In the genomic region with DNA sequence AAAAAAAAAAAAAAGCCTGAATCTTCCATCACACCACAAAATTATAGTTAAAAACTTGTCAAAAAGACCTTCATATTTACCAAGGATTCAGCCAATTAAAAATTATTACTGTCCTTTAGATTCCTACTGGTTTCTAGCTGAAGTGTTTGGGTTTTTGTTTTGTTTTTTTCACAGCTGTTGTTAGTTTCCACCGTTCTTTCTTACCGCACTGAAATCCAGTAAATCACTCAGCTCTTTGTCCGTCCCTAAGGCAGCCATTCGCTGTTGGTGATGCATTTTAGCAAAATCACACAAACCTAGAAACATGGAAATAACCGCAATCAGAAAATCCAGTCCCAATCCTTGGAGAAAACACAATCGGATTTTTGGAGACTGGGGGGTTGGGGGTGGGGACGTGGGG, we compare ENCODE assay signal across 8 cellular contexts. TPM values are rescaled to one million over a fixed set of nuclear protein-coding genes. Genes with fewer than 3 reads are reported as not detected.
DNase-seq lines count a peak whose midpoint lies in the region; ATAC-seq and TF ChIP-seq lines count a peak whose summit lies in the region.

No MANE protein-coding gene starts in this region.

- no peaks in the 10 kb centered on the region for H3K27me3 Mint-ChIP-seq in neural crest cell (ENCODE audit: low read depth)

- H3K27me3 ChIP-seq in ectodermal cell (ENCODE audit: control insufficient read depth, insufficient read depth, low read length, poor library complexity, severe bottlenecking) = no peaks in the 10 kb centered on the region

- H3K9me3 Mint-ChIP-seq in neural crest cell = no peaks in the 10 kb centered on the region

- peaks cover 11% of the 10 kb centered on the region for H3K4me1 ChIP-seq in ectodermal cell (ENCODE audit: control insufficient read depth, insufficient read depth, low read length)

- no peaks in the 10 kb centered on the region for H3K36me3 Mint-ChIP-seq in neural crest cell (ENCODE audit: low read depth)

- H3K27ac Mint-ChIP-seq in neural crest cell (ENCODE audit: unreplicated experiment) = peak overlapping the region; percentile 75

- H3K36me3 ChIP-seq in ectodermal cell (ENCODE audit: control insufficient read depth, insufficient read depth, low read length) = no peaks in the 10 kb centered on the region

- H3K27ac ChIP-seq in ectodermal cell (ENCODE audit: insufficient read depth, low read depth, low read length, poor library complexity, severe bottlenecking) = peak overlapping the region; percentile 72

- H3K4me1 Mint-ChIP-seq in neural crest cell = peaks cover 54% of the 10 kb centered on the region

- H3K4me3 Mint-ChIP-seq in neural crest cell = peak overlapping the region; percentile 85

- WGBS in ectodermal cell, 2 experiments = 0% methylated on average over 4 to 6 of the region's 7 CpGs

- DNase-seq in GM12865 (ENCODE audit: low read depth) = peak; percentile 13
- peak; percentile 67 for DNase-seq in NCI-H748 (lab: John Stamatoyannopoulos, UW; ENCODE audit: unreplicated experiment)
- DNase-seq in neural crest cell (ENCODE audit: low read depth, low spot score) = no peak
- no peak for DNase-seq in SK-N-DZ (ENCODE audit: low spot score)
- DNase-seq in SW480 (ENCODE audit: low spot score) = no peak
- no peak for DNase-seq in SIG-M5 treated with dmso at 0.1 percent for 504 hours (lab: John Stamatoyannopoulos, UW; ENCODE audit: unreplicated experiment)

- H3K4me3 ChIP-seq in GM12865 (ENCODE audit: low read depth, low read length) = peak overlapping the region; percentile 66
- H3K4me3 ChIP-seq in ectodermal cell (ENCODE audit: insufficient read depth, low read depth, low read length) = peak overlapping the region; percentile 61

- no peaks in the 10 kb centered on the region for H3K9me3 ChIP-seq in ectodermal cell (ENCODE audit: control insufficient read depth, low read length)

- ATAC-seq in HG02763 (IDR thresholded peaks at IDR 0.05; ENCODE audit: unreplicated experiment) = no peak

- TF ChIP-seq CTCF in GM12865 (IDR thresholded peaks at IDR 0.05; ENCODE audit: insufficient read depth, low read depth, low read length, missing control alignments) (no peak), neural crest cell (conservative IDR thresholded peaks at IDR 0.05) (no peak)

RNA-seq across cellular contexts. Expression of a gene that starts 1.2 kb away (rescaled TPM):
- polyA plus RNA-seq in ectodermal cell (2013, experiment 1 of 4) = 107 TPM
- polyA plus RNA-seq in ectodermal cell (2013, experiment 2 of 4) = 114 TPM
- polyA plus RNA-seq in ectodermal cell (2013, experiment 3 of 4) = 72.8 TPM
- 76.4 TPM for polyA plus RNA-seq in ectodermal cell (2013, experiment 4 of 4)
- 82.5 and 89.9 TPM in 2 replicates for total RNA-seq in neural crest cell
- polyA plus RNA-seq in SK-N-DZ (2014; cell fraction: cytosol; rRNA removed) = 51.4 and 55.2 TPM in 2 replicates
- polyA plus RNA-seq in SK-N-DZ (2014; cell fraction: nucleus; rRNA removed) = 53.5 and 64.8 TPM in 2 replicates

Comparison
In these comparisons a context has a peak if more than half of its experiments do, and no peak if none do; other contexts are left out.
1. DNase-seq: peak in GM12865 (single experiment) and NCI-H748 (single experiment); none in neural crest cell (single experiment), SK-N-DZ (single experiment), SW480 (single experiment) and SIG-M5 treated with dmso at 0.1 percent for 504 hours (single experiment).